Comparison of ENCODE assay signal across 10 cellular contexts in genomic region chr3:33219175-33219487, GRCh38. TPM values are rescaled to one million over a fixed set of nuclear protein-coding genes. Genes with fewer than 3 reads are reported as not detected.
DNase-seq lines count a peak whose midpoint lies in the region; ATAC-seq and TF ChIP-seq lines count a peak whose summit lies in the region.
"Had no signal": no experiment of that assay in that cellular context is flagged by ENCODE, and none has a peak within 500 bp of the region (broad histone marks: within the 10 kb centered on the region; RNA-seq: fewer than 3 reads in every experiment).

No MANE protein-coding gene starts in this region.

- H3K4me1 ChIP-seq in HUES48 (ENCODE audit: control insufficient read depth, insufficient read depth, low read length) (peaks cover 6% of the 10 kb centered on the region), lung (ENCODE audit: control insufficient read depth in 2 of 2, insufficient read depth in 2 of 2, low read length in 2 of 2) (peaks cover 0 to 6% of the 10 kb centered on the region in 2 donors), testis (peaks cover 3% of the 10 kb centered on the region)

- 8 to 11% methylated on average over 15 of the region's 15 CpGs for WGBS in lung, 2 donors
- WGBS in testis, 2 donors, result 6 to 7% methylated on average over 15 of the region's 15 CpGs

- no peak for DNase-seq in choroid plexus epithelial cell (ENCODE audit: low read depth)
- no peak for DNase-seq in lung (ENCODE audit: low spot score)
- DNase-seq in testis, result peak; percentile 16
- DNase-seq in NOMO-1 treated with dmso at 0.1 percent for 144 hours (lab: John Stamatoyannopoulos, UW; ENCODE audit: unreplicated experiment), result no peak
- no peak for DNase-seq in dermis blood vessel endothelial cell
- no peak for DNase-seq in COR-L47 (lab: John Stamatoyannopoulos, UW)
- DNase-seq: activated CD8-positive, alpha-beta memory T cell treated with anti-CD3 and anti-CD28 coated beads, Interleukin-2, amount 50 U/mL, for 4 hours; T-cell had no signal

- peak overlapping the region; percentile 77 for H3K4me3 ChIP-seq in HUES48 (ENCODE audit: low read depth, low read length)
- peak overlapping the region; percentile 63 for H3K4me3 ChIP-seq in choroid plexus epithelial cell (ENCODE audit: low read depth, low read length)
- peak overlapping the region; percentile 6 for H3K4me3 ChIP-seq in lung
- H3K4me3 ChIP-seq in testis, result peak overlapping the region; percentile 46 to 47

- intact Hi-C loops in testis (cut with DNase I; ENCODE audit: low total_unique reads), result no loop called here

- H3K27me3 ChIP-seq in HUES48 (ENCODE audit: control insufficient read depth, insufficient read depth, low read length) (peaks cover 59% of the 10 kb centered on the region), lung (ENCODE audit: control insufficient read depth, insufficient read depth) (peaks cover 13% of the 10 kb centered on the region), testis (no peaks in the 10 kb centered on the region)

- no peak for ATAC-seq in lung (ENCODE audit: insufficient read depth, low FRiP score)
- no peak for ATAC-seq in HG02840 (IDR thresholded peaks at IDR 0.05; ENCODE audit: low FRiP score, unreplicated experiment)
- ATAC-seq: T-cell had no signal

- no peak for TF ChIP-seq CTCF in choroid plexus epithelial cell (conservative IDR thresholded peaks at IDR 0.05; ENCODE audit: low read depth, low read length)
- no peak for TF ChIP-seq CTCF in lung (IDR thresholded peaks at IDR 0.05; ENCODE audit: control extremely low read depth, extremely low read depth)
- TF ChIP-seq CTCF in testis (IDR thresholded peaks at IDR 0.05), result no peak

- H3K27ac ChIP-seq in HUES48 (ENCODE audit: low read depth, low read length) (no peak overlapping the region), lung (ENCODE audit: low read depth in 1 of 2, low read length in 1 of 2) (no peak overlapping the region), testis (peak overlapping the region in 1 of 2 donors; percentile 38)

- H3K36me3 ChIP-seq in HUES48 (ENCODE audit: control insufficient read depth, insufficient read depth, low read length) (no peaks in the 10 kb centered on the region), lung (ENCODE audit: control insufficient read depth in 2 of 2, insufficient read depth in 2 of 2, low read length in 2 of 2) (no peaks in the 10 kb centered on the region), testis (ENCODE audit: low read depth, missing control alignments) (no peaks in the 10 kb centered on the region)

- H3K9me3 ChIP-seq in HUES48 (ENCODE audit: control insufficient read depth, insufficient read depth, low read length), result no peaks in the 10 kb centered on the region
- peaks cover 0 to 1% of the 10 kb centered on the region in 2 donors for H3K9me3 ChIP-seq in lung (ENCODE audit: control insufficient read depth in 2 of 2, insufficient read depth in 1 of 2, low read length in 1 of 2)
- H3K9me3 ChIP-seq in testis, result no peaks in the 10 kb centered on the region

- no peak overlapping the region for H3K9ac ChIP-seq in HUES48 (ENCODE audit: low read depth, low read length)

- TF ChIP-seq POLR2A in testis (IDR thresholded peaks at IDR 0.05), result no peak

RNA-seq across cellular contexts. Expression of gene SUSD5, which starts 0.5 kb away (rescaled TPM):
- total RNA-seq in lung, result 1 to 10 TPM; 1.8 to 2.9 TPM
- under 1 TPM; 0.17 to 0.30 TPM for polyA plus RNA-seq in lung
- 1 to 10 TPM; 5.6 to 7.7 TPM for total RNA-seq in testis
- polyA plus RNA-seq in testis (ENCODE audit: insufficient read depth, low read depth, low replicate concordance), result 4.9 TPM
- 1.7 and 2.3 TPM in 2 replicates for total RNA-seq in dermis blood vessel endothelial cell
- total RNA-seq: T-cell had no signal

RNA-seq across cellular contexts. Expression of gene FBXL2, which starts 58.1 kb away (rescaled TPM):
- 10 to 100 TPM in 1 of 2 donors, 1 to 10 TPM in 1; 9.4 to 28.7 TPM for total RNA-seq in lung
- 1 to 10 TPM; 2.4 to 3.7 TPM for polyA plus RNA-seq in lung
- total RNA-seq in testis, result 10 to 100 TPM; 24.8 to 38.3 TPM
- 55.7 TPM for polyA plus RNA-seq in testis (ENCODE audit: insufficient read depth, low read depth, low replicate concordance)
- 23.1 and 25.4 TPM in 2 replicates for total RNA-seq in dermis blood vessel endothelial cell

Comparison
In these comparisons a context has a peak if more than half of its experiments do, and no peak if none do; other contexts are left out.
1. H3K4me3 ChIP-seq: peak in every context shown above with its lines; median percentile 77 in HUES48; 63 in choroid plexus epithelial cell; 46 in testis; 6 in lung.